ENCODE assay signal across 11 cellular contexts in the genomic region with DNA sequence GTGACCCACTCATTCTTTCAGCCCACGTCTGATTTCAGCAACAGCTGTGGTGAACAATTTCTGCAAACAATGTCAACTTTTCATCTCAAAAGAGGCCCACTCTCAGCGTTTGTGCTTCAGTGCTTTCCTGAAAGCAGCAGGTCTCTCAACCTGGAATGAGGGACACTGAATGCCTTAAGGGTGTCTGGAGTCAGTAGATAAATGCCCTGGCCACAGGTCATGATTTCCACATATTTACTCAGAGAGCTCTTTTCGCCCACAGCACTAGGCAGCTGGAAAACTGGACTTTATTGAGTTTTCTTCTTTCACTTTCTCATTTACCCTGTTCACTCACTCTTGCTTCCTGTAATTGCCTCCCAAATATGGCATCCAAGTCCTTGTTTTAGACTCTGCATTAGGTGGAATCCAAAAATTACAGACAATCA. TPM values are rescaled to one million over a fixed set of nuclear protein-coding genes. Genes with fewer than 3 reads are reported as not detected.
DNase-seq lines count a peak whose midpoint lies in the region; ATAC-seq and TF ChIP-seq lines count a peak whose summit lies in the region.
"Had no signal": no experiment of that assay in that cellular context is flagged by ENCODE, and none has a peak within 500 bp of the region (broad histone marks: within the 10 kb centered on the region; RNA-seq: fewer than 3 reads in every experiment).

No MANE protein-coding gene starts in this region.

- H3K4ac ChIP-seq in mesenchymal stem cell (ENCODE audit: low read depth in 1 of 2, low read length in 2 of 2), result no peak overlapping the region

- no peaks in the 10 kb centered on the region for H3K79me1 ChIP-seq in mesenchymal stem cell (replicated peaks; ENCODE audit: low read length, poor library complexity, severe bottlenecking)

- H3K4me1 ChIP-seq in mesenchymal stem cell (ENCODE audit: control insufficient read depth, insufficient read depth, low read depth, low read length), result no peaks in the 10 kb centered on the region
- H3K4me1 ChIP-seq: gastrocnemius medialis had no signal

- H3K9ac ChIP-seq in mesenchymal stem cell (ENCODE audit: low read length), result no peak overlapping the region

- no peak overlapping the region for H2AFZ ChIP-seq in mesenchymal stem cell (ENCODE audit: low read depth, low read length)

- H2BK5ac ChIP-seq in mesenchymal stem cell (ENCODE audit: low read depth, low read length, poor library complexity, severe bottlenecking), result no peak overlapping the region

- no peak overlapping the region for H2BK12ac ChIP-seq in mesenchymal stem cell (ENCODE audit: low read length in 2 of 2)

- DNase-seq in mesenchymal stem cell, result peak; percentile 46
- no peak for DNase-seq in COLO668 (lab: John Stamatoyannopoulos, UW; ENCODE audit: unreplicated experiment)
- DNase-seq in stimulated activated CD4-positive, alpha-beta T cell treated with anti-CD3 and anti-CD28 coated beads, Interleukin-15, amount 100 ng/mL, for 24 hours, result no peak
- DNase-seq in foreskin fibroblast, result no peak
- no peak for DNase-seq in T-helper 1 cell
- DNase-seq: activated T-cell treated with anti-CD3 and anti-CD28 coated beads for 4 hours, Calu3, gastrocnemius medialis had no signal

- H3K4me3 ChIP-seq in mesenchymal stem cell (ENCODE audit: insufficient read depth in 1 of 2, low read depth in 1 of 2, low read length in 2 of 2) (no peak overlapping the region), foreskin fibroblast (ENCODE audit: low read depth in 1 of 2, low read length in 2 of 2) (no peak overlapping the region)
- H3K4me3 ChIP-seq: gastrocnemius medialis had no signal

- H3K18ac ChIP-seq in mesenchymal stem cell (ENCODE audit: low read depth in 1 of 2, low read length in 2 of 2), result no peak overlapping the region

- H3K4me2 ChIP-seq in mesenchymal stem cell (ENCODE audit: low read length, poor library complexity, severe bottlenecking), result no peak overlapping the region

- H3K27ac ChIP-seq in mesenchymal stem cell (ENCODE audit: low read length, poor library complexity, severe bottlenecking), result peak overlapping the region; percentile 48
- H3K27ac ChIP-seq: gastrocnemius medialis had no signal

- H3K36me3 ChIP-seq in mesenchymal stem cell (ENCODE audit: control insufficient read depth in 1 of 2, insufficient read depth in 2 of 2, low read depth in 1 of 2, low read length in 2 of 2), result no peaks in the 10 kb centered on the region
- H3K36me3 ChIP-seq: gastrocnemius medialis had no signal

- no peaks in the 10 kb centered on the region for H3K9me3 ChIP-seq in mesenchymal stem cell (ENCODE audit: control insufficient read depth, low read length)
- H3K9me3 ChIP-seq: gastrocnemius medialis had no signal

- H2BK15ac ChIP-seq in mesenchymal stem cell (ENCODE audit: low read depth, poor library complexity, severe bottlenecking), result no peak overlapping the region

- ATAC-seq in GM18861 (IDR thresholded peaks at IDR 0.05; ENCODE audit: unreplicated experiment), result peak; percentile 73
- peak; percentile 80 for ATAC-seq in GM21825 (IDR thresholded peaks at IDR 0.05; ENCODE audit: unreplicated experiment)
- ATAC-seq in HG03432 (IDR thresholded peaks at IDR 0.05; ENCODE audit: unreplicated experiment), result peak; percentile 87
- ATAC-seq: gastrocnemius medialis had no signal

- 79% methylated on average over 3 of the region's 3 CpGs for WGBS in mesenchymal stem cell

- no peak for TF ChIP-seq CTCF in foreskin fibroblast (IDR thresholded peaks at IDR 0.05; ENCODE audit: low read depth, low read length)

- H2BK120ac ChIP-seq in mesenchymal stem cell (ENCODE audit: low read depth, low read length), result no peak overlapping the region

- H3K23ac ChIP-seq in mesenchymal stem cell (ENCODE audit: low read length in 2 of 2), result no peak overlapping the region

- H4K91ac ChIP-seq in mesenchymal stem cell (ENCODE audit: low read length), result no peak overlapping the region

- H3K27me3 ChIP-seq in mesenchymal stem cell (ENCODE audit: control insufficient read depth in 1 of 2, insufficient read depth in 1 of 2, low read length in 2 of 2), result no peaks in the 10 kb centered on the region
- H3K27me3 ChIP-seq: gastrocnemius medialis had no signal

- H3K14ac ChIP-seq in mesenchymal stem cell (ENCODE audit: low read length in 2 of 2), result no peak overlapping the region

- H4K8ac ChIP-seq in mesenchymal stem cell (ENCODE audit: low read length), result no peak overlapping the region

- H2AK5ac ChIP-seq in mesenchymal stem cell (ENCODE audit: low read length, severe bottlenecking), result no peak overlapping the region

RNA-seq across cellular contexts. Expression of a gene that starts 52.8 kb away (rescaled TPM):
- 0.54 TPM for polyA plus RNA-seq in mesenchymal stem cell (2013, experiment 1 of 2)
- 0.59 TPM for polyA plus RNA-seq in mesenchymal stem cell (2013, experiment 2 of 2)
